ENCODE assay signal across 20 cellular contexts in the genomic region with DNA sequence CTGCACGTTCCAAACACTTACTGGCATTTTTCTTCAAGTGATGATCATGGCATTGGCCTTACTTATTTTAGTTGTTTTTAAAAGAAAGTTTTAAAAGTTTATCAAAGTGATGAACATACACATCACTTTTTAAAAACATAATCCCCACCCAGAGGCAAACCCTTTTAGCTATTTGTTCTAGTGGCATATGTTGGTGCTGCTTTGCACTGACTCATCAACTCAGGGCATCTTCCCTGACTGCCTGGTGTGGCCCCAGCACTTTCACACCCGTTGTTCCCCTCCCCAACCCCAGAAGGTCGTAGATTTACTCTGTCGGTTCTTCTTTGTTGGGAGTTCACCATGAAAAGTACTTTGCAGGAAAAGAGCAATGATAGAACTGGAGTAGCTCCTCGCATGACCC.
DNase-seq lines count a peak whose midpoint lies in the region; ATAC-seq and TF ChIP-seq lines count a peak whose summit lies in the region.
"Had no signal": no experiment of that assay in that cellular context is flagged by ENCODE, and none has a peak within 500 bp of the region (broad histone marks: within the 10 kb centered on the region; RNA-seq: fewer than 3 reads in every experiment).

No MANE protein-coding gene starts in this region.

- TF ChIP-seq CTCF in glutamatergic neuron (IDR thresholded peaks at IDR 0.05; ENCODE audit: partially characterized antibody, unreplicated experiment), result no peak

- ATAC-seq in stimulated activated naive CD8-positive, alpha-beta T cell treated with anti-CD3 and anti-CD28 coated beads, Interleukin-15, Interleukin-2, amounts not matched to agents 100 U/mL and 50 U/mL, for 24 hours, result no peak
- ATAC-seq: HCT116, mucosa of descending colon had no signal

- H3K27ac Mint-ChIP-seq in stimulated activated naive CD8-positive, alpha-beta T cell treated with anti-CD3 and anti-CD28 coated beads, Interleukin-15, Interleukin-2, amounts not matched to agents 100 ng/mL and 50 ng/mL, for 24 hours, result peak overlapping the region; percentile 1
- peak overlapping the region; percentile 48 for H3K27ac Mint-ChIP-seq in glutamatergic neuron (ENCODE audit: unreplicated experiment)
- H3K27ac Mint-ChIP-seq: B cell had no signal

- H3K27me3 Mint-ChIP-seq in stimulated activated naive CD8-positive, alpha-beta T cell treated with anti-CD3 and anti-CD28 coated beads, Interleukin-15, Interleukin-2, amounts not matched to agents 100 ng/mL and 50 ng/mL, for 24 hours, result no peaks in the 10 kb centered on the region
- H3K27me3 Mint-ChIP-seq in glutamatergic neuron (ENCODE audit: unreplicated experiment), result peaks cover 2% of the 10 kb centered on the region
- H3K27me3 Mint-ChIP-seq: activated T-cell treated with anti-CD3 and anti-CD28 coated beads, Interleukin-2, amount 50 U/mL, for 24 hours; B cell had no signal

- peaks cover 53% of the 10 kb centered on the region for H3K4me1 Mint-ChIP-seq in stimulated activated naive CD8-positive, alpha-beta T cell treated with anti-CD3 and anti-CD28 coated beads, Interleukin-15, Interleukin-2, amounts not matched to agents 100 ng/mL and 50 ng/mL, for 24 hours (ENCODE audit: low read depth)
- H3K4me1 Mint-ChIP-seq in glutamatergic neuron (ENCODE audit: low read depth, unreplicated experiment), result peaks cover 49% of the 10 kb centered on the region

- H3K27ac ChIP-seq in SJSA1 (peak overlapping the region; percentile 20), temporal lobe (ENCODE audit: low read depth, low read length) (peak overlapping the region; percentile 70)
- H3K27ac ChIP-seq: sigmoid colon, tibial nerve had no signal

- H3K4me1 ChIP-seq in SJSA1 (replicated peaks), result peaks cover 52% of the 10 kb centered on the region

- H3K27me3 ChIP-seq in SJSA1 (replicated peaks), result no peaks in the 10 kb centered on the region
- H3K27me3 ChIP-seq: sigmoid colon, tibial nerve had no signal

- DNase-seq in stimulated activated naive CD8-positive, alpha-beta T cell treated with anti-CD3 and anti-CD28 coated beads, Interleukin-15, Interleukin-2, amounts not matched to agents 100 U/mL and 50 U/mL, for 24 hours, result no peak
- no peak for DNase-seq in SJSA1 (ENCODE audit: low read depth in 1 of 2, low spot score in 2 of 2)
- DNase-seq in glutamatergic neuron, result no peak
- DNase-seq in HPDE6-E6E7 (ENCODE audit: extremely low spot score), result no peak
- no peak for DNase-seq in NAMALWA (ENCODE audit: low spot score)
- no peak for DNase-seq in DMS 273 (lab: John Stamatoyannopoulos, UW; ENCODE audit: unreplicated experiment)
- DNase-seq: activated CD4-positive, CD25-positive, alpha-beta regulatory T cell; activated T-cell treated with anti-CD3 and anti-CD28 coated beads, Interleukin-2, amount 50 U/mL, for 24 hours; DMS153; hippocampal formation; MM.1S; mucosa of descending colon; sigmoid colon; stimulated activated CD4-positive, alpha-beta T cell treated with anti-CD3 and anti-CD28 coated beads, Interleukin-4, amount 100 ng/mL, for 24 hours; stimulated activated CD8-positive, alpha-beta memory T cell treated with anti-CD3 and anti-CD28 coated beads, Interleukin-4, amount 100 ng/mL, for 48 hours had no signal

- no peak overlapping the region for H3K4me3 Mint-ChIP-seq in stimulated activated naive CD8-positive, alpha-beta T cell treated with anti-CD3 and anti-CD28 coated beads, Interleukin-15, Interleukin-2, amounts not matched to agents 100 ng/mL and 50 ng/mL, for 24 hours
- no peak overlapping the region for H3K4me3 Mint-ChIP-seq in glutamatergic neuron (ENCODE audit: unreplicated experiment)
- H3K4me3 Mint-ChIP-seq: activated T-cell treated with anti-CD3 and anti-CD28 coated beads, Interleukin-2, amount 50 U/mL, for 24 hours; B cell had no signal

- peaks cover 11% of the 10 kb centered on the region for H3K36me3 ChIP-seq in SJSA1

- peaks cover 45% of the 10 kb centered on the region for H3K36me3 Mint-ChIP-seq in stimulated activated naive CD8-positive, alpha-beta T cell treated with anti-CD3 and anti-CD28 coated beads, Interleukin-15, Interleukin-2, amounts not matched to agents 100 ng/mL and 50 ng/mL, for 24 hours (ENCODE audit: low read depth)
- H3K36me3 Mint-ChIP-seq in glutamatergic neuron (ENCODE audit: unreplicated experiment), result peaks cover 4% of the 10 kb centered on the region

- no peaks in the 10 kb centered on the region for H3K9me3 Mint-ChIP-seq in stimulated activated naive CD8-positive, alpha-beta T cell treated with anti-CD3 and anti-CD28 coated beads, Interleukin-15, Interleukin-2, amounts not matched to agents 100 ng/mL and 50 ng/mL, for 24 hours
- peaks cover 1% of the 10 kb centered on the region for H3K9me3 Mint-ChIP-seq in glutamatergic neuron (ENCODE audit: unreplicated experiment)
- H3K9me3 Mint-ChIP-seq: activated T-cell treated with anti-CD3 and anti-CD28 coated beads, Interleukin-2, amount 50 U/mL, for 24 hours had no signal

- H3K4me3 ChIP-seq in SJSA1, result no peak overlapping the region
- H3K4me3 ChIP-seq: mucosa of descending colon, sigmoid colon, tibial nerve had no signal

- no peaks in the 10 kb centered on the region for H3K9me3 ChIP-seq in SJSA1 (replicated peaks)
- H3K9me3 ChIP-seq: mucosa of descending colon, sigmoid colon, tibial nerve had no signal
